9 cellular contexts compared by ENCODE assay signal in genomic region chr2:120520929-120521912, GRCh38.
A peak's percentile ranks its signal among the peaks of the same experiment; 100 is the strongest.
DNase-seq lines count a peak whose midpoint lies in the region; ATAC-seq and TF ChIP-seq lines count a peak whose summit lies in the region.
"Had no signal": no experiment of that assay in that cellular context is flagged by ENCODE, and none has a peak within 500 bp of the region (broad histone marks: within the 10 kb centered on the region; RNA-seq: fewer than 3 reads in every experiment).

No MANE protein-coding gene starts in this region.

- peak; percentile 83 for TF ChIP-seq CTCF in 22Rv1 (IDR thresholded peaks at IDR 0.05)

- DNase-seq in Daoy (ENCODE audit: low read depth) (peak; percentile 63), NCI-H2029 (lab: John Stamatoyannopoulos, UW) (peak; percentile 44), hepatic stellate cell (ENCODE audit: low spot score) (peak; percentile 50), superior temporal gyrus (ENCODE audit: extremely low spot score) (peak; percentile 47)
- DNase-seq in activated T-helper 2 cell treated with anti-CD3 and anti-CD28 coated beads, Interferon-gamma antibody, Interleukin-2, Interleukin-4, amounts not matched to agents 10 μg/mL and 5 μg/mL and 100 μg/mL, durations not matched to agents 14 hours and 24 hours and 36 hours (ENCODE audit: low spot score) = peak; percentile 16

- H3K9me3 Mint-ChIP-seq in activated T-helper 2 cell treated with anti-CD3 and anti-CD28 coated beads, Interferon-gamma antibody, Interleukin-2, Interleukin-4, amounts not matched to agents 10 μg/mL and 5 μg/mL and 100 μg/mL, durations not matched to agents 14 hours and 24 hours and 36 hours = no peaks in the 10 kb centered on the region
- H3K9me3 Mint-ChIP-seq: dendritic cell treated with granulocyte-macrophage colony-stimulating factor and Interleukin-4, amounts not matched to agents 40 ng/mL and 50 ng/mL, for 4 days had no signal

- H3K36me3 Mint-ChIP-seq in activated T-helper 2 cell treated with anti-CD3 and anti-CD28 coated beads, Interferon-gamma antibody, Interleukin-2, Interleukin-4, amounts not matched to agents 10 μg/mL and 5 μg/mL and 100 μg/mL, durations not matched to agents 14 hours and 24 hours and 36 hours (ENCODE audit: low read depth) = no peaks in the 10 kb centered on the region

- H3K27ac ChIP-seq in 22Rv1 = no peak overlapping the region

- no peaks in the 10 kb centered on the region for H3K4me1 Mint-ChIP-seq in activated T-helper 2 cell treated with anti-CD3 and anti-CD28 coated beads, Interferon-gamma antibody, Interleukin-2, Interleukin-4, amounts not matched to agents 10 μg/mL and 5 μg/mL and 100 μg/mL, durations not matched to agents 14 hours and 24 hours and 36 hours (ENCODE audit: low read depth)

- ATAC-seq in HG03025 (IDR thresholded peaks at IDR 0.05; ENCODE audit: low FRiP score, unreplicated experiment) (no peak), HG02588 (IDR thresholded peaks at IDR 0.05; ENCODE audit: unreplicated experiment) (no peak)

- intact Hi-C loops in activated T-helper 2 cell treated with anti-CD3 and anti-CD28 coated beads, Interferon-gamma antibody, Interleukin-2, Interleukin-4, amounts not matched to agents 10 μg/mL and 5 μg/mL and 100 μg/mL, durations not matched to agents 14 hours and 24 hours and 36 hours (cut with micrococcal nuclease) = loop anchor here (10.0 kb wide), 1 partner anchor 176 kb away; the partner anchor contains the start of gene INHBB

- H3K4me3 Mint-ChIP-seq in activated T-helper 2 cell treated with anti-CD3 and anti-CD28 coated beads, Interferon-gamma antibody, Interleukin-2, Interleukin-4, amounts not matched to agents 10 μg/mL and 5 μg/mL and 100 μg/mL, durations not matched to agents 14 hours and 24 hours and 36 hours (ENCODE audit: low read depth) = no peak overlapping the region
- H3K4me3 Mint-ChIP-seq: dendritic cell treated with granulocyte-macrophage colony-stimulating factor and Interleukin-4, amounts not matched to agents 40 ng/mL and 50 ng/mL, for 4 days had no signal

- H3K27ac Mint-ChIP-seq in activated T-helper 2 cell treated with anti-CD3 and anti-CD28 coated beads, Interferon-gamma antibody, Interleukin-2, Interleukin-4, amounts not matched to agents 10 μg/mL and 5 μg/mL and 100 μg/mL, durations not matched to agents 14 hours and 24 hours and 36 hours = no peak overlapping the region
- H3K27ac Mint-ChIP-seq: dendritic cell treated with granulocyte-macrophage colony-stimulating factor and Interleukin-4, amounts not matched to agents 40 ng/mL and 50 ng/mL, for 4 days had no signal

- H3K27me3 Mint-ChIP-seq in activated T-helper 2 cell treated with anti-CD3 and anti-CD28 coated beads, Interferon-gamma antibody, Interleukin-2, Interleukin-4, amounts not matched to agents 10 μg/mL and 5 μg/mL and 100 μg/mL, durations not matched to agents 14 hours and 24 hours and 36 hours (ENCODE audit: low read depth) = peaks cover 13% of the 10 kb centered on the region
